In genomic region chr1:15682886-15683410, GRCh38 we compare ENCODE assay signal across 11 cellular contexts. TPM values are rescaled to one million over a fixed set of nuclear protein-coding genes. Genes with fewer than 3 reads are reported as not detected.
DNase-seq lines count a peak whose midpoint lies in the region; ATAC-seq, FAIRE-seq and TF ChIP-seq lines count a peak whose summit lies in the region.
"Had no signal": no experiment of that assay in that cellular context is flagged by ENCODE, and none has a peak within 500 bp of the region (broad histone marks: within the 10 kb centered on the region; RNA-seq: fewer than 3 reads in every experiment).

No MANE protein-coding gene starts in this region.

- no peak for TF ChIP-seq CTCF in activated CD8-positive, alpha-beta T cell treated with anti-CD3 and anti-CD28 coated beads for 36 hours (IDR thresholded peaks at IDR 0.05)
- TF ChIP-seq CTCF in right atrium auricular region (IDR thresholded peaks at IDR 0.05), result no peak

- no peaks in the 10 kb centered on the region for H3K27me3 Mint-ChIP-seq in activated CD4-positive, alpha-beta T cell treated with anti-CD3 and anti-CD28 coated beads for 36 hours
- no peaks in the 10 kb centered on the region for H3K27me3 Mint-ChIP-seq in activated CD8-positive, alpha-beta T cell treated with anti-CD3 and anti-CD28 coated beads for 36 hours
- H3K27me3 Mint-ChIP-seq in stimulated activated memory B cell treated with anti-CD40 and anti-IgM and Interleukin-4, amounts not matched to agents 10 μg/mL and 1 μg/mL and 100 μg/mL, for 72 hours, result no peaks in the 10 kb centered on the region

- TF ChIP-seq POLR2A in GM12892 (IDR thresholded peaks at IDR 0.05; ENCODE audit: low read depth, low read length), result no peak

- DNase-seq in activated CD4-positive, alpha-beta T cell treated with anti-CD3 and anti-CD28 coated beads for 36 hours, result no peak
- DNase-seq in activated CD4-positive, alpha-beta T cell treated with anti-CD3 and anti-CD28 coated beads, Interleukin-2, amount 50 U/mL, for 48 hours, result no peak
- DNase-seq in activated CD8-positive, alpha-beta T cell treated with anti-CD3 and anti-CD28 coated beads for 36 hours, result no peak
- DNase-seq in right atrium auricular region (ENCODE audit: low spot score), result no peak
- DNase-seq in NCI-H2029 treated with DMSO at 0.1 percent for 48 hours (lab: John Stamatoyannopoulos, UW), result no peak
- no peak for DNase-seq in GM12892 (ENCODE audit: insufficient read length)
- DNase-seq in mucosa of gallbladder (ENCODE audit: low spot score), result no peak
- DNase-seq: ACHN; effector CD8-positive, alpha-beta T cell; NCI-H446 treated with DMSO at 0.1 percent for 48 hours had no signal

- peaks cover 12% of the 10 kb centered on the region for H3K36me3 Mint-ChIP-seq in activated CD4-positive, alpha-beta T cell treated with anti-CD3 and anti-CD28 coated beads for 36 hours (ENCODE audit: low read depth)
- H3K36me3 Mint-ChIP-seq in activated CD8-positive, alpha-beta T cell treated with anti-CD3 and anti-CD28 coated beads for 36 hours (ENCODE audit: low read depth), result peaks cover 7% of the 10 kb centered on the region
- H3K36me3 Mint-ChIP-seq in stimulated activated memory B cell treated with anti-CD40 and anti-IgM and Interleukin-4, amounts not matched to agents 10 μg/mL and 1 μg/mL and 100 μg/mL, for 72 hours, result peaks cover 5% of the 10 kb centered on the region

- peaks cover 52% of the 10 kb centered on the region for H3K4me1 Mint-ChIP-seq in activated CD4-positive, alpha-beta T cell treated with anti-CD3 and anti-CD28 coated beads for 36 hours
- peaks cover 44% of the 10 kb centered on the region for H3K4me1 Mint-ChIP-seq in activated CD8-positive, alpha-beta T cell treated with anti-CD3 and anti-CD28 coated beads for 36 hours (ENCODE audit: low read depth)
- H3K4me1 Mint-ChIP-seq in stimulated activated memory B cell treated with anti-CD40 and anti-IgM and Interleukin-4, amounts not matched to agents 10 μg/mL and 1 μg/mL and 100 μg/mL, for 72 hours, result peaks cover 73% of the 10 kb centered on the region

- peak overlapping the region; percentile 41 for H3K4me3 Mint-ChIP-seq in activated CD4-positive, alpha-beta T cell treated with anti-CD3 and anti-CD28 coated beads for 36 hours
- peak overlapping the region; percentile 73 for H3K4me3 Mint-ChIP-seq in activated CD8-positive, alpha-beta T cell treated with anti-CD3 and anti-CD28 coated beads for 36 hours
- peak overlapping the region; percentile 79 for H3K4me3 Mint-ChIP-seq in stimulated activated memory B cell treated with anti-CD40 and anti-IgM and Interleukin-4, amounts not matched to agents 10 μg/mL and 1 μg/mL and 100 μg/mL, for 72 hours

- FAIRE-seq in GM12892 (lab: Jason Lieb, UNC), result no peak

- ATAC-seq in activated CD4-positive, alpha-beta T cell treated with anti-CD3 and anti-CD28 coated beads for 36 hours, result no peak
- no peak for ATAC-seq in activated CD8-positive, alpha-beta T cell treated with anti-CD3 and anti-CD28 coated beads for 36 hours
- no peak for ATAC-seq in stimulated activated memory B cell treated with anti-CD40 and anti-IgM and Interleukin-4, amounts not matched to agents 10 μg/mL and 1 μg/mL and 100 μg/mL, for 72 hours

- peak overlapping the region; percentile 62 for H3K27ac Mint-ChIP-seq in activated CD4-positive, alpha-beta T cell treated with anti-CD3 and anti-CD28 coated beads for 36 hours
- peak overlapping the region; percentile 86 for H3K27ac Mint-ChIP-seq in activated CD8-positive, alpha-beta T cell treated with anti-CD3 and anti-CD28 coated beads for 36 hours
- peak overlapping the region; percentile 92 for H3K27ac Mint-ChIP-seq in stimulated activated memory B cell treated with anti-CD40 and anti-IgM and Interleukin-4, amounts not matched to agents 10 μg/mL and 1 μg/mL and 100 μg/mL, for 72 hours

- H3K4me3 ChIP-seq in right atrium auricular region, result no peak overlapping the region

- intact Hi-C loops in activated CD4-positive, alpha-beta T cell treated with anti-CD3 and anti-CD28 coated beads for 36 hours (cut with DNase I, micrococcal nuclease), result loop anchor here in 1 of 2 experiments (5.0 to 10.0 kb wide), 3 partner anchors 154 to 1978 kb away; partner anchors contain the start of genes FHAD1 and PRDM2
- intact Hi-C loops in activated CD8-positive, alpha-beta T cell treated with anti-CD3 and anti-CD28 coated beads for 36 hours (cut with micrococcal nuclease), result no loop called here

- H3K9me3 ChIP-seq in right atrium auricular region, result no peaks in the 10 kb centered on the region

- POLR2A ChIA-PET in activated CD4-positive, alpha-beta T cell treated with anti-CD3 and anti-CD28 coated beads for 36 hours (lab: Charles Lee), result no interaction called here
- POLR2A ChIA-PET in activated CD8-positive, alpha-beta T cell treated with anti-CD3 and anti-CD28 coated beads for 36 hours (lab: Charles Lee), result no interaction called here

- H3K27ac ChIP-seq in right atrium auricular region, result peak overlapping the region; percentile 98

- H3K27me3 ChIP-seq in right atrium auricular region, result no peaks in the 10 kb centered on the region

- H3K4me1 ChIP-seq in right atrium auricular region, result peaks cover 0 to 61% of the 10 kb centered on the region in 2 donors

- H3K36me3 ChIP-seq in right atrium auricular region, result no peaks in the 10 kb centered on the region

- no peaks in the 10 kb centered on the region for H3K9me3 Mint-ChIP-seq in activated CD4-positive, alpha-beta T cell treated with anti-CD3 and anti-CD28 coated beads for 36 hours (ENCODE audit: low read depth)
- peaks cover 4% of the 10 kb centered on the region for H3K9me3 Mint-ChIP-seq in activated CD8-positive, alpha-beta T cell treated with anti-CD3 and anti-CD28 coated beads for 36 hours
- H3K9me3 Mint-ChIP-seq in stimulated activated memory B cell treated with anti-CD40 and anti-IgM and Interleukin-4, amounts not matched to agents 10 μg/mL and 1 μg/mL and 100 μg/mL, for 72 hours, result peaks cover 3% of the 10 kb centered on the region

- CTCF ChIA-PET in activated CD4-positive, alpha-beta T cell treated with anti-CD3 and anti-CD28 coated beads for 36 hours (lab: Charles Lee), result interaction anchor here (0.8 to 1.1 kb wide), 2 partner anchors 10 to 50 kb away, joined by 3 read pairs; no protein-coding TSS in a partner anchor
- CTCF ChIA-PET in activated CD8-positive, alpha-beta T cell treated with anti-CD3 and anti-CD28 coated beads for 36 hours (lab: Charles Lee), result no interaction called here

RNA-seq across cellular contexts. Expression of gene PLEKHM2, which starts 1.2 kb away (rescaled TPM):
- 10 to 100 TPM; 48.2 to 50.1 TPM for total RNA-seq in activated CD4-positive, alpha-beta T cell treated with anti-CD3 and anti-CD28 coated beads for 36 hours
- total RNA-seq in activated CD8-positive, alpha-beta T cell treated with anti-CD3 and anti-CD28 coated beads for 36 hours, result 10 to 100 TPM; 41.5 to 42.9 TPM
- total RNA-seq in right atrium auricular region (10 to 100 TPM; 53.6 to 78.1 TPM), mucosa of gallbladder (71.2 TPM)
- 14.7 TPM for polyA plus RNA-seq in GM12892 (2012; ENCODE audit: missing spikeins)

RNA-seq across cellular contexts. Expression of gene SLC25A34, which starts 53.1 kb away (rescaled TPM):
- total RNA-seq in activated CD4-positive, alpha-beta T cell treated with anti-CD3 and anti-CD28 coated beads for 36 hours, result under 1 TPM; 0.82 to 0.86 TPM
- total RNA-seq in activated CD8-positive, alpha-beta T cell treated with anti-CD3 and anti-CD28 coated beads for 36 hours, result under 1 TPM; 0.56 to 0.81 TPM
- 10 to 100 TPM in 1 of 2 donors, 1 to 10 TPM in 1; 4.2 to 16.1 TPM for total RNA-seq in right atrium auricular region
- polyA plus RNA-seq in GM12892 (2012; ENCODE audit: missing spikeins), result 0.17 TPM
- 10.1 TPM for total RNA-seq in mucosa of gallbladder

RNA-seq across cellular contexts. Expression of gene TMEM82, which starts 59.4 kb away (rescaled TPM):
- not detected for total RNA-seq in activated CD4-positive, alpha-beta T cell treated with anti-CD3 and anti-CD28 coated beads for 36 hours
- not detected for total RNA-seq in activated CD8-positive, alpha-beta T cell treated with anti-CD3 and anti-CD28 coated beads for 36 hours
- total RNA-seq in right atrium auricular region, result not detected
- not detected for polyA plus RNA-seq in GM12892 (2012; ENCODE audit: missing spikeins)
- 4.9 TPM for total RNA-seq in mucosa of gallbladder
